In the genomic region with DNA sequence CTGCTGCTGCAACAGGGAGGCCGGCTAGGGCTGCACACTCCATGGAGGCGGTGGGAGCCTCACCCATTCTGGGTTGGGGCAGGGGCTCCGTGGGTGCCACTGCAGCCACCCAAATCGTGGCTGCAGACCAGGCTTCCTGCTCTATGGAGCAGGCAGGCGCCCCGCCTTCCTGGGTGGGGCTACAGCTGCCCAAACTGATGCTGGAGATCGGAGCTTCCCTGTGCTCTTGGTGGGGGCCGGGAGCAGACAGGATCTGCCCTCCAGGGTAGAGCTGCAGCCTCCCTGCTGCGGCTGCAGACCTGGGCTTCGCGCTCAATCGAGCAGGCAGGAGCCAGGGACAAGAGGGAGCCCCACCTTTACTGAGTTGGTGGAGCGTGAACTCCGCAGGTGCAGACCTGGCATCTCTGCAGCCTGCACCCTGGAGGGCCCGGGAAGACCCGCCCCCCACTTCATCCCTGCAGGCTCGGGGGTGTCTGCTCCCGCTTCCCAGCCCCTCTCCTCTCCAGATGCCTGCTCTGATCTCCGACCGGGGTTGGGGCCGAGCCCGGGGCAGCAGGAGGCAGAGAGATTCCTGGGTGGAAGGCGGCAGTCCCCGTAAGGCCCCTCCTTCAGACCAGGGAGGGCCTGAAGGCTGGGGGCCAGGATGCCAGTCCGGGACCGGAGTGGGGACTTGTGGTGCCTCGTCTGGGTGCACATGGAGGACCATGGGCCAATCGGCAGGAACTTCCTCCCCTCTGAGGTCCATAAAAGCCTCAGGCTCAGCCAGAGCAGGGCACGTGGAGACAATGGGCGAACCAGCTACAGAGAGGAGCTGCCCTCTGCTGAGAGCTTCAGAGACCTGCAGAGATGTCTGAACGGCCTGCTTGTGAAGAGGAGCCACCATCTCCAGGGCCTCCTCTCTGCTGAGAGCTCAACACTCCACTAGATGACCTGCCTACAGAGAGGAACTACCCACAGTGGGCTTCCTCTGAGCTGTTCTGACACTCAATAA, we compare ENCODE assay signal across 17 cellular contexts.
DNase-seq lines count a peak whose midpoint lies in the region; ATAC-seq, FAIRE-seq and TF ChIP-seq lines count a peak whose summit lies in the region.
"Had no signal": no experiment of that assay in that cellular context is flagged by ENCODE, and none has a peak within 500 bp of the region (broad histone marks: within the 10 kb centered on the region; RNA-seq: fewer than 3 reads in every experiment).

No MANE protein-coding gene starts in this region.

- H3K9ac ChIP-seq in K562 (ENCODE audit: insufficient read depth in 1 of 2, low read depth in 2 of 2, low read length in 2 of 2), result no peak overlapping the region

- no peak overlapping the region for H3K27ac Mint-ChIP-seq in stimulated activated naive CD8-positive, alpha-beta T cell treated with anti-CD3 and anti-CD28 coated beads, Interleukin-15, amount 100 ng/mL, for 72 hours
- H3K27ac Mint-ChIP-seq in nephron progenitor cell, result peak overlapping the region; percentile 34
- H3K27ac Mint-ChIP-seq: CD14-positive monocyte, T-cell had no signal

- no peak overlapping the region for H3K4me3 ChIP-seq in K562
- H3K4me3 ChIP-seq: MG63, Peyer's patch had no signal

- H3K36me3 Mint-ChIP-seq in nephron progenitor cell (ENCODE audit: low read depth), result peaks cover 24% of the 10 kb centered on the region

- no peak overlapping the region for H3K4me3 Mint-ChIP-seq in stimulated activated naive CD8-positive, alpha-beta T cell treated with anti-CD3 and anti-CD28 coated beads, Interleukin-15, amount 100 ng/mL, for 72 hours
- no peak overlapping the region for H3K4me3 Mint-ChIP-seq in nephron progenitor cell
- H3K4me3 Mint-ChIP-seq: CD14-positive monocyte, T-cell had no signal

- no peak for TF ChIP-seq CTCF in K562 (IDR thresholded peaks at IDR 0.05 in 2 of 3, conservative IDR thresholded peaks at IDR 0.05 in 1 of 3; ENCODE audit: insufficient read depth in 2 of 3, low read depth in 1 of 3, low read length in 3 of 3)
- TF ChIP-seq CTCF in nephron progenitor cell (IDR thresholded peaks at IDR 0.05), result no peak

- in situ Hi-C loops in K562 (cut with MboI), result no loop called here

- H3K79me2 ChIP-seq in K562 (ENCODE audit: control insufficient read depth, insufficient read depth, low read length), result peaks cover 25% of the 10 kb centered on the region

- no peak overlapping the region for H2AFZ ChIP-seq in K562 (ENCODE audit: low read depth, low read length)

- no peak overlapping the region for H3K4me2 ChIP-seq in K562 (ENCODE audit: insufficient read depth, low read length)

- peaks cover 12 to 22% of the 10 kb centered on the region in 2 experiments for H3K4me1 ChIP-seq in K562 (replicated peaks in 1 of 2; ENCODE audit: control insufficient read depth in 2 of 2, insufficient read depth in 2 of 2, low read length in 2 of 2)
- H3K4me1 ChIP-seq: Peyer's patch had no signal

- BruUV-seq in K562 (replicated peaks; lab: Mats Ljungman, UMichigan), result no TSS peak

- WGBS in K562 (ENCODE audit: insufficient coverage, low coverage, missing lambda C conversion rate), result 91% methylated on average over 23 of the region's 31 CpGs

- no peaks in the 10 kb centered on the region for H3K9me1 ChIP-seq in K562 (ENCODE audit: control insufficient read depth, insufficient read depth, low read length)

- TF ChIP-seq EP300 in K562 (IDR thresholded peaks at IDR 0.05; ENCODE audit: low read length), result no peak

- no peak for TF ChIP-seq RAD21 in K562 (CRISPR knock-in tag; conservative IDR thresholded peaks at IDR 0.05 in 1 of 2, IDR thresholded peaks at IDR 0.05 in 1 of 2)

- no peaks in the 10 kb centered on the region for H3K27me3 ChIP-seq in K562 (ENCODE audit: control insufficient read depth in 2 of 2, insufficient read depth in 2 of 2, low read length in 2 of 2)
- H3K27me3 ChIP-seq: MG63, Peyer's patch had no signal

- FAIRE-seq in K562 (lab: Jason Lieb, UNC), result no peak

- H3K9me3 Mint-ChIP-seq in stimulated activated naive CD8-positive, alpha-beta T cell treated with anti-CD3 and anti-CD28 coated beads, Interleukin-15, amount 100 ng/mL, for 72 hours, result peaks cover 0 to 16% of the 10 kb centered on the region in 2 donors
- peaks cover 3% of the 10 kb centered on the region for H3K9me3 Mint-ChIP-seq in nephron progenitor cell
- H3K9me3 Mint-ChIP-seq: T-cell had no signal

- ATAC-seq in stimulated activated naive CD8-positive, alpha-beta T cell treated with anti-CD3 and anti-CD28 coated beads, Interleukin-15, amount 100 ng/mL, for 72 hours, result peak; percentile 15
- ATAC-seq in stimulated activated naive CD8-positive, alpha-beta T cell treated with anti-CD3 and anti-CD28 coated beads, Interleukin-15, Interleukin-2, amounts not matched to agents 100 U/mL and 50 U/mL, for 24 hours, result no peak
- ATAC-seq in K562 (no peak), GM21381 (IDR thresholded peaks at IDR 0.05; ENCODE audit: unreplicated experiment) (no peak), HG02571 (IDR thresholded peaks at IDR 0.05; ENCODE audit: unreplicated experiment) (no peak)
- ATAC-seq: HCT116, T-cell had no signal

- H4K20me1 ChIP-seq in K562 (replicated peaks; ENCODE audit: control insufficient read depth, insufficient read depth, low read length), result no peaks in the 10 kb centered on the region

- H3K4me1 Mint-ChIP-seq in stimulated activated naive CD8-positive, alpha-beta T cell treated with anti-CD3 and anti-CD28 coated beads, Interleukin-15, amount 100 ng/mL, for 72 hours, result no peaks in the 10 kb centered on the region
- H3K4me1 Mint-ChIP-seq in nephron progenitor cell, result peaks cover 31% of the 10 kb centered on the region
- H3K4me1 Mint-ChIP-seq: T-cell had no signal

- CTCF ChIA-PET in K562 (lab: Yijun Ruan, JAX; ENCODE audit: low intra/inter-chr PET ratio), result no interaction called here

- no peak overlapping the region for H3K27ac ChIP-seq in K562 (ENCODE audit: extremely low read depth, low read depth, low read length)
- H3K27ac ChIP-seq: Peyer's patch had no signal

- intact Hi-C loops in K562 (cut with micrococcal nuclease), result no loop called here

- H3K27me3 Mint-ChIP-seq in stimulated activated naive CD8-positive, alpha-beta T cell treated with anti-CD3 and anti-CD28 coated beads, Interleukin-15, amount 100 ng/mL, for 72 hours, result no peaks in the 10 kb centered on the region
- no peaks in the 10 kb centered on the region for H3K27me3 Mint-ChIP-seq in nephron progenitor cell (ENCODE audit: low read depth, poor library complexity)
- H3K27me3 Mint-ChIP-seq: T-cell had no signal

- TF ChIP-seq POLR2A in K562 (conservative IDR thresholded peaks at IDR 0.05), result no peak

- POLR2A ChIA-PET in K562 (lab: Yijun Ruan, JAX), result interaction anchor here (1.0 kb wide), 1 partner anchor 14 kb away, joined by 4 read pairs; no protein-coding TSS in a partner anchor

- peaks cover 7% of the 10 kb centered on the region; the same call in 2 of the 3 replicates for H3K36me3 ChIP-seq in K562 (ENCODE audit: control insufficient read depth, insufficient read depth, low read length)
- H3K36me3 ChIP-seq: MG63, Peyer's patch had no signal

- peaks cover 9% of the 10 kb centered on the region for H3K9me3 ChIP-seq in K562 (replicated peaks; ENCODE audit: control insufficient read depth, insufficient read depth, low read depth, low read length)
- H3K9me3 ChIP-seq: MG63 had no signal

- no peak for DNase-seq in stimulated activated naive CD8-positive, alpha-beta T cell treated with anti-CD3 and anti-CD28 coated beads, Interleukin-15, amount 100 ng/mL, for 72 hours
- DNase-seq in stimulated activated naive CD8-positive, alpha-beta T cell treated with anti-CD3 and anti-CD28 coated beads, Interleukin-15, Interleukin-2, amounts not matched to agents 100 U/mL and 50 U/mL, for 24 hours, result no peak
- DNase-seq in K562 (ENCODE audit: extremely low read depth in 1 of 4, low spot score in 3 of 4) (no peak), nephron progenitor cell (no peak), NCI-H2196 treated with DMSO at 0.1 percent for 48 hours (lab: John Stamatoyannopoulos, UW; ENCODE audit: unreplicated experiment) (no peak), EL (no peak)
- DNase-seq: MG63, NCI-H1417, NCI-H1694 treated with DMSO at 0.1 percent for 48 hours, NCI-H2227 treated with DMSO at 0.1 percent for 48 hours, NCI-H526, Peyer's patch, T-cell had no signal

TF ChIP-seq in K562, 482 proteins besides CTCF, POLR2A, EP300 and RAD21:
- TF ChIP-seq CBX3 (IDR thresholded peaks at IDR 0.05; ENCODE audit: borderline replicate concordance in 1 of 2, low read length in 2 of 2) (peak in 1 of 2 experiments; percentile 19; a peak in 1 of 3 replicates), ZBTB2 (IDR thresholded peaks at IDR 0.05) (no peak), TRIM28 (IDR thresholded peaks at IDR 0.05) (0 out of 2 replicates have a peak, but pooled peaks have one; percentile 47), CBX1 (IDR thresholded peaks at IDR 0.05; ENCODE audit: low read depth) (peak; percentile 19; the same call in 1 of the 2 replicates), TRIM24 (IDR thresholded peaks at IDR 0.05) (0 out of 4 replicates have a peak, but pooled peaks of 1 of the 2 experiments have one; percentile 42)
TF ChIP-seq in K562: peak in this region for 4.
